16 cellular contexts compared by ENCODE assay signal in genomic region chr7:158650821-158651225, GRCh38. TPM values are rescaled to one million over a fixed set of nuclear protein-coding genes. Genes with fewer than 3 reads are reported as not detected.
DNase-seq lines count a peak whose midpoint lies in the region; ATAC-seq and TF ChIP-seq lines count a peak whose summit lies in the region.
"Had no signal": no experiment of that assay in that cellular context is flagged by ENCODE, and none has a peak within 500 bp of the region (broad histone marks: within the 10 kb centered on the region; RNA-seq: fewer than 3 reads in every experiment).

No MANE protein-coding gene starts in this region.

- no peaks in the 10 kb centered on the region for H3K27me3 Mint-ChIP-seq in activated T-cell treated with anti-CD3 and anti-CD28 coated beads, Interleukin-2, amount 50 U/mL, for 72 hours (ENCODE audit: low read depth)
- H3K27me3 Mint-ChIP-seq in T-helper 17 cell: no peaks in the 10 kb centered on the region

- peak overlapping the region; percentile 72 for H3K27ac Mint-ChIP-seq in activated T-cell treated with anti-CD3 and anti-CD28 coated beads, Interleukin-2, amount 50 U/mL, for 72 hours
- H3K27ac Mint-ChIP-seq in T-helper 17 cell: peak overlapping the region; percentile 77
- H3K27ac Mint-ChIP-seq: GM23338 had no signal

- peak in 1 of 2 donors; percentile 25 for DNase-seq in activated T-cell treated with anti-CD3 and anti-CD28 coated beads, Interleukin-2, amount 50 U/mL, for 72 hours
- DNase-seq in activated T-cell treated with anti-CD3 and anti-CD28 coated beads, Interleukin-2, amount 50 U/mL, for 1 hour: no peak
- DNase-seq in T-helper 17 cell: no peak
- peak; percentile 91 for DNase-seq in fibroblast of the aortic adventitia (ENCODE audit: low read depth)
- DNase-seq in thoracic aorta (ENCODE audit: low spot score): no peak
- DNase-seq: colonic mucosa, head of caudate nucleus, NCI-H1930, occipital lobe, T-helper 9 cell had no signal

- H3K4me3 ChIP-seq in fibroblast of the aortic adventitia (ENCODE audit: low read depth, low read length): no peak overlapping the region
- no peak overlapping the region for H3K4me3 ChIP-seq in thoracic aorta
- H3K4me3 ChIP-seq: BLaER1, colonic mucosa, GM23338, K562 had no signal

- peaks cover 12 to 47% of the 10 kb centered on the region in 2 donors for H3K36me3 Mint-ChIP-seq in activated T-cell treated with anti-CD3 and anti-CD28 coated beads, Interleukin-2, amount 50 U/mL, for 72 hours (ENCODE audit: insufficient read depth in 2 of 2)
- peaks cover 4% of the 10 kb centered on the region for H3K36me3 Mint-ChIP-seq in T-helper 17 cell (ENCODE audit: low read depth)

- H3K9me3 ChIP-seq in T-helper 17 cell (ENCODE audit: control insufficient read depth, low read length, poor library complexity, severe bottlenecking): no peaks in the 10 kb centered on the region
- H3K9me3 ChIP-seq in thoracic aorta: no peaks in the 10 kb centered on the region
- H3K9me3 ChIP-seq: colonic mucosa had no signal

- H3K27me3 ChIP-seq in thoracic aorta (replicated peaks; ENCODE audit: insufficient read depth): no peaks in the 10 kb centered on the region
- H3K27me3 ChIP-seq: BLaER1, colonic mucosa had no signal

- peaks cover 0 to 2% of the 10 kb centered on the region in 2 donors for H3K9me3 Mint-ChIP-seq in activated T-cell treated with anti-CD3 and anti-CD28 coated beads, Interleukin-2, amount 50 U/mL, for 72 hours
- H3K9me3 Mint-ChIP-seq: GM23338 had no signal

- peaks cover 14 to 19% of the 10 kb centered on the region in 2 donors for H3K4me1 ChIP-seq in thoracic aorta (ENCODE audit: control insufficient read depth in 1 of 2, low read depth in 2 of 2)
- H3K4me1 ChIP-seq: BLaER1, colonic mucosa had no signal

- peak overlapping the region in 1 of 2 donors; percentile 54 for H3K4me3 Mint-ChIP-seq in activated T-cell treated with anti-CD3 and anti-CD28 coated beads, Interleukin-2, amount 50 U/mL, for 72 hours
- H3K4me3 Mint-ChIP-seq in T-helper 17 cell: no peak overlapping the region
- H3K4me3 Mint-ChIP-seq: GM23338 had no signal

- peaks cover 3% of the 10 kb centered on the region for H3K36me3 ChIP-seq in thoracic aorta
- H3K36me3 ChIP-seq: colonic mucosa had no signal

- H3K4me1 Mint-ChIP-seq in activated T-cell treated with anti-CD3 and anti-CD28 coated beads, Interleukin-2, amount 50 U/mL, for 72 hours (ENCODE audit: low read depth): peaks cover 13% of the 10 kb centered on the region
- H3K4me1 Mint-ChIP-seq in T-helper 17 cell: peaks cover 5% of the 10 kb centered on the region
- H3K4me1 Mint-ChIP-seq: GM23338 had no signal

- peak; percentile 68 to 88 for ATAC-seq in activated T-cell treated with anti-CD3 and anti-CD28 coated beads, Interleukin-2, amount 50 U/mL, for 72 hours (replicated peaks in 1 of 2)
- peak; percentile 65 for ATAC-seq in T-helper 17 cell
- ATAC-seq in thoracic aorta (ENCODE audit: insufficient number of reproducible peaks, low FRiP score, low read depth): peak; percentile 58
- no peak for ATAC-seq in HG03565 (IDR thresholded peaks at IDR 0.05; ENCODE audit: unreplicated experiment)
- ATAC-seq in HG02885 (IDR thresholded peaks at IDR 0.05; ENCODE audit: poor library complexity, unreplicated experiment): no peak
- ATAC-seq in HG02852 (IDR thresholded peaks at IDR 0.05; ENCODE audit: unreplicated experiment): no peak
- ATAC-seq: GM23338, K562 had no signal

- TF ChIP-seq CTCF in fibroblast of the aortic adventitia (IDR thresholded peaks at IDR 0.05; ENCODE audit: insufficient read depth, low read length): no peak
- no peak for TF ChIP-seq CTCF in thoracic aorta (IDR thresholded peaks at IDR 0.05)

- peak overlapping the region; percentile 5 to 18 for H3K27ac ChIP-seq in thoracic aorta
- H3K27ac ChIP-seq: BLaER1, colonic mucosa had no signal

RNA-seq across cellular contexts. Expression of gene NCAPG2, which starts 53.8 kb away (rescaled TPM):
- 100 to 1,000 TPM; 129 to 134 TPM for total RNA-seq in activated T-cell treated with anti-CD3 and anti-CD28 coated beads, Interleukin-2, amount 50 U/mL, for 72 hours
- total RNA-seq in T-helper 17 cell (10 to 100 TPM in 1 of 2 donors, 1 to 10 TPM in 1; 8.8 to 38.7 TPM), fibroblast of the aortic adventitia (ENCODE audit: low replicate concordance) (8.9 and 35.0 TPM in 2 replicates), thoracic aorta (1 to 10 TPM; 4.1 to 8.4 TPM)

Comparison
In these comparisons a context has a peak if more than half of its experiments do, and no peak if none do; other contexts are left out.
1. ATAC-seq: peak in activated T-cell treated with anti-CD3 and anti-CD28 coated beads, Interleukin-2, amount 50 U/mL, for 72 hours (2 of 2), T-helper 17 cell (single experiment) and thoracic aorta (single experiment); none in HG03565 (single experiment), HG02885 (single experiment) and HG02852 (single experiment).